ENCODE assay signal across 9 cellular contexts in genomic region chr2:153477641-153478288, GRCh38. TPM values are rescaled to one million over a fixed set of nuclear protein-coding genes. Genes with fewer than 3 reads are reported as not detected.
DNase-seq lines count a peak whose midpoint lies in the region; ATAC-seq and TF ChIP-seq lines count a peak whose summit lies in the region.
"Had no signal": no experiment of that assay in that cellular context is flagged by ENCODE, and none has a peak within 500 bp of the region (broad histone marks: within the 10 kb centered on the region; RNA-seq: fewer than 3 reads in every experiment).

No MANE protein-coding gene starts in this region.

- peak overlapping the region; percentile 95 for H3K9ac ChIP-seq in iPS-15b (ENCODE audit: low read depth, low read length)

- 2 to 5% (median 4%) methylated on average over 30 to 38 of the region's 38 CpGs for WGBS in spleen, 5 donors

- intact Hi-C loops in spleen (cut with DNase I; ENCODE audit: low total_unique reads): loop anchor here (5.0 kb wide), 1 partner anchor 735 kb away; no protein-coding TSS in a partner anchor

- TF ChIP-seq POLR2A in spleen (IDR thresholded peaks at IDR 0.05): no peak

- H3K36me3 ChIP-seq in WERI-Rb-1 (no peaks in the 10 kb centered on the region), iPS-15b (ENCODE audit: control insufficient read depth, insufficient read depth, low read length) (no peaks in the 10 kb centered on the region), spleen (no peaks in the 10 kb centered on the region)

- no peak overlapping the region for H3K27ac ChIP-seq in WERI-Rb-1
- peak overlapping the region in 4 of 8 donors; percentile 9 to 66 (median 38) for H3K27ac ChIP-seq in spleen

- peaks cover 27% of the 10 kb centered on the region for H3K4me1 ChIP-seq in iPS-15b (ENCODE audit: control insufficient read depth, insufficient read depth, low read length)
- H3K4me1 ChIP-seq in spleen: peaks cover 9 to 32% (median 27%) of the 10 kb centered on the region in 6 donors

- no peaks in the 10 kb centered on the region for H3K9me3 ChIP-seq in WERI-Rb-1 (ENCODE audit: severe bottlenecking)
- no peaks in the 10 kb centered on the region for H3K9me3 ChIP-seq in iPS-15b (ENCODE audit: control insufficient read depth, insufficient read depth, low read length)
- H3K9me3 ChIP-seq in spleen: no peaks in the 10 kb centered on the region

- DNase-seq in NCI-H1092 treated with DMSO at 0.1 percent for 48 hours (lab: John Stamatoyannopoulos, UW): peak; percentile 32
- no peak for DNase-seq in NCI-H1092 (lab: John Stamatoyannopoulos, UW)
- no peak for DNase-seq in WERI-Rb-1
- no peak for DNase-seq in spleen
- no peak for DNase-seq in AG20443 (ENCODE audit: low spot score)
- DNase-seq in dedifferentiated amniotic fluid mesenchymal stem cell (ENCODE audit: extremely low spot score): no peak

- H3K4me3 ChIP-seq in WERI-Rb-1 (ENCODE audit: low read depth, low read length) (peak overlapping the region; percentile 46), iPS-15b (ENCODE audit: low read depth, low read length) (peak overlapping the region; percentile 92), spleen (peak overlapping the region in 7 of 8 donors; percentile 40 to 78 (median 50))

- H3K27me3 ChIP-seq in WERI-Rb-1 (ENCODE audit: insufficient read depth, low read depth, severe bottlenecking): peaks cover 43% of the 10 kb centered on the region
- H3K27me3 ChIP-seq in iPS-15b (ENCODE audit: control insufficient read depth, insufficient read depth, low read length): no peaks in the 10 kb centered on the region
- H3K27me3 ChIP-seq in spleen (replicated peaks in 1 of 7): peaks cover 0 to 84% (median 53%) of the 10 kb centered on the region in 7 donors

- TF ChIP-seq CTCF in WERI-Rb-1 (IDR thresholded peaks at IDR 0.05; ENCODE audit: low read depth, low read length) (no peak), spleen (IDR thresholded peaks at IDR 0.05 in 8 of 11, conservative IDR thresholded peaks at IDR 0.05 in 3 of 11) (no peak)

- ATAC-seq in HG02981 (IDR thresholded peaks at IDR 0.05; ENCODE audit: unreplicated experiment): no peak

RNA-seq across cellular contexts. Expression of gene RPRM, which starts 0.8 kb away (rescaled TPM):
- 1 to 10 TPM in 5 of 7 donors, under 1 TPM in 2; 0.67 to 2.2 (median 1.5) TPM for total RNA-seq in spleen
- 1 to 10 TPM in 1 of 3 donors, under 1 TPM in 2; 0.56 to 1.4 (median 0.59) TPM for polyA plus RNA-seq in spleen
- polyA plus RNA-seq: AG04450 had no signal
